ENCODE assay signal across 15 cellular contexts in genomic region chr2:158502984-158503383, GRCh38. TPM values are rescaled to one million over a fixed set of nuclear protein-coding genes. Genes with fewer than 3 reads are reported as not detected.
DNase-seq lines count a peak whose midpoint lies in the region; ATAC-seq and TF ChIP-seq lines count a peak whose summit lies in the region.
"Had no signal": no experiment of that assay in that cellular context is flagged by ENCODE, and none has a peak within 500 bp of the region (broad histone marks: within the 10 kb centered on the region; RNA-seq: fewer than 3 reads in every experiment).

No MANE protein-coding gene starts in this region.

- CTCF ChIA-PET in A673 (lab: Charles Lee) (no interaction called here), HEK293 (lab: Yijun Ruan, JAX) (no interaction called here), WTC11 (lab: Charles Lee) (no interaction called here)

- peak; percentile 25 for DNase-seq in A673 (ENCODE audit: low spot score)
- DNase-seq in WTC11 (ENCODE audit: low spot score), result no peak
- DNase-seq in fibroblast of villous mesenchyme (ENCODE audit: low read depth), result peak; percentile 89
- DNase-seq in NCI-H1048 (lab: John Stamatoyannopoulos, UW), result no peak
- no peak for DNase-seq in amygdala (lab: John Stamatoyannopoulos, UW)
- DNase-seq in activated CD8-positive, alpha-beta memory T cell treated with anti-CD3 and anti-CD28 coated beads for 24 hours, result no peak
- DNase-seq: activated CD4-positive, alpha-beta memory T cell treated with anti-CD3 and anti-CD28 coated beads, Interleukin-2, amount 10 ng/mL, durations not matched to agents 7 days and 5 days; activated effector memory CD4-positive, alpha-beta T cell treated with anti-CD3 and anti-CD28 coated beads, Interleukin-2, amount 50 U/mL, for 16 hours; caudate nucleus; DND-41; NCI-H446; upper lobe of left lung had no signal

- H3K4me1 ChIP-seq in A673 (ENCODE audit: insufficient read depth, low read length, poor library complexity, severe bottlenecking), result peaks cover 20% of the 10 kb centered on the region
- no peaks in the 10 kb centered on the region; the same call in 1 of the 2 replicates for H3K4me1 ChIP-seq in HEK293 (ENCODE audit: control insufficient read depth, insufficient read depth, low read length)

- H3K9me3 ChIP-seq in A673 (ENCODE audit: low read depth, low read length, poor library complexity, severe bottlenecking) (no peaks in the 10 kb centered on the region), HEK293 (ENCODE audit: control insufficient read depth, insufficient read depth, low read depth, low read length) (no peaks in the 10 kb centered on the region)
- H3K9me3 ChIP-seq: upper lobe of left lung had no signal

- H3K4me3 ChIP-seq in A673 (ENCODE audit: low read depth, low read length, poor library complexity, severe bottlenecking) (no peak overlapping the region), HEK293 (ENCODE audit: low read depth, low read length) (no peak overlapping the region), fibroblast of villous mesenchyme (ENCODE audit: low read depth, low read length) (no peak overlapping the region)
- H3K4me3 ChIP-seq: upper lobe of left lung had no signal

- no peak overlapping the region for H3K4me3 Mint-ChIP-seq in WTC11
- H3K4me3 Mint-ChIP-seq: activated CD4-positive, alpha-beta memory T cell treated with anti-CD3 and anti-CD28 coated beads, Interleukin-2, amount 10 ng/mL, durations not matched to agents 7 days and 5 days had no signal

- H3K27ac ChIP-seq in A673 (ENCODE audit: low read depth, low read length, poor library complexity, severe bottlenecking) (no peak overlapping the region), HEK293 (ENCODE audit: extremely low read depth, low read depth, low read length) (no peak overlapping the region)

- no peak overlapping the region for H3K27ac Mint-ChIP-seq in WTC11
- H3K27ac Mint-ChIP-seq: activated CD4-positive, alpha-beta memory T cell treated with anti-CD3 and anti-CD28 coated beads, Interleukin-2, amount 10 ng/mL, durations not matched to agents 7 days and 5 days; progenitor cell of endocrine pancreas had no signal

- H3K4me1 Mint-ChIP-seq in WTC11, result peaks cover 42% of the 10 kb centered on the region

- H3K27me3 Mint-ChIP-seq in WTC11 (ENCODE audit: low read depth), result no peaks in the 10 kb centered on the region
- H3K27me3 Mint-ChIP-seq: activated CD4-positive, alpha-beta memory T cell treated with anti-CD3 and anti-CD28 coated beads, Interleukin-2, amount 10 ng/mL, durations not matched to agents 7 days and 5 days; progenitor cell of endocrine pancreas had no signal

- intact Hi-C loops in A673 (cut with micrococcal nuclease; ENCODE audit: unreplicated experiment), result no loop called here

- ATAC-seq in WTC11 (no peak), HG02642 (IDR thresholded peaks at IDR 0.05; ENCODE audit: poor library complexity, unreplicated experiment) (no peak)

- BruUV-seq in A673 (replicated peaks; lab: Mats Ljungman, UMichigan), result no TSS peak

- no peaks in the 10 kb centered on the region for H3K27me3 ChIP-seq in A673 (replicated peaks; ENCODE audit: insufficient read depth, low read depth, low read length, poor library complexity)
- H3K27me3 ChIP-seq: upper lobe of left lung had no signal

- no peaks in the 10 kb centered on the region for H3K36me3 ChIP-seq in A673 (ENCODE audit: insufficient read depth, low read length, poor library complexity, severe bottlenecking)
- no peaks in the 10 kb centered on the region for H3K36me3 ChIP-seq in HEK293 (ENCODE audit: control insufficient read depth in 2 of 2, insufficient read depth in 1 of 2, low read length in 2 of 2)
- H3K36me3 ChIP-seq: upper lobe of left lung had no signal

- H3K9me3 Mint-ChIP-seq in WTC11, result no peaks in the 10 kb centered on the region
- H3K9me3 Mint-ChIP-seq: activated CD4-positive, alpha-beta memory T cell treated with anti-CD3 and anti-CD28 coated beads, Interleukin-2, amount 10 ng/mL, durations not matched to agents 7 days and 5 days had no signal

- TF ChIP-seq CTCF in A673 (conservative IDR thresholded peaks at IDR 0.05; ENCODE audit: low read depth, low read length) (no peak), HEK293 (tag by site-specific recombination; IDR thresholded peaks at IDR 0.05) (no peak), WTC11 (IDR thresholded peaks at IDR 0.05) (no peak), fibroblast of villous mesenchyme (IDR thresholded peaks at IDR 0.05; ENCODE audit: insufficient read depth, low read depth, low read length) (no peak)

- H3K36me3 Mint-ChIP-seq in WTC11, result no peaks in the 10 kb centered on the region

- POLR2A ChIA-PET in A673 (lab: Charles Lee; ENCODE audit: low non-redundant PET), result no interaction called here
- POLR2A ChIA-PET in HEK293 (lab: Yijun Ruan, JAX), result no interaction called here
- POLR2A ChIA-PET in WTC11 (lab: Charles Lee), result no interaction called here

TF ChIP-seq in HEK293, 187 proteins besides CTCF, POLR2A, EP300 and RAD21:
- TF ChIP-seq ZNF600 (tag by site-specific recombination; IDR thresholded peaks at IDR 0.05) (peak; percentile 83), ZNF660 (tag by site-specific recombination; IDR thresholded peaks at IDR 0.05) (no peak), KLF16 (tag by site-specific recombination; IDR thresholded peaks at IDR 0.05) (no peak), ZNF138 (tag by site-specific recombination; IDR thresholded peaks at IDR 0.05; ENCODE audit: borderline replicate concordance) (no peak), ZNF202 (tag by site-specific recombination; IDR thresholded peaks at IDR 0.05; ENCODE audit: borderline replicate concordance) (no peak), ZBTB21 (tag by site-specific recombination; IDR thresholded peaks at IDR 0.05) (no peak)
- TF ChIP-seq, protein P1, sequence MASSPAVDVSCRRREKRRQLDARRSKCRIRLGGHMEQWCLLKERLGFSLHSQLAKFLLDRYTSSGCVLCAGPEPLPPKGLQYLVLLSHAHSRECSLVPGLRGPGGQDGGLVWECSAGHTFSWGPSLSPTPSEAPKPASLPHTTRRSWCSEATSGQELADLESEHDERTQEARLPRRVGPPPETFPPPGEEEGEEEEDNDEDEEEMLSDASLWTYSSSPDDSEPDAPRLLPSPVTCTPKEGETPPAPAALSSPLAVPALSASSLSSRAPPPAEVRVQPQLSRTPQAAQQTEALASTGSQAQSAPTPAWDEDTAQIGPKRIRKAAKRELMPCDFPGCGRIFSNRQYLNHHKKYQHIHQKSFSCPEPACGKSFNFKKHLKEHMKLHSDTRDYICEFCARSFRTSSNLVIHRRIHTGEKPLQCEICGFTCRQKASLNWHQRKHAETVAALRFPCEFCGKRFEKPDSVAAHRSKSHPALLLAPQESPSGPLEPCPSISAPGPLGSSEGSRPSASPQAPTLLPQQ (tag by site-specific recombination; IDR thresholded peaks at IDR 0.05), result no peak

TF ChIP-seq in WTC11, 78 proteins besides CTCF, POLR2A, EP300 and RAD21:
- TF ChIP-seq GABPB1 (CRISPR knock-in tag; IDR thresholded peaks at IDR 0.05) (0 out of 2 replicates have a peak, but pooled peaks have one; percentile 26), ZNF219 (CRISPR knock-in tag; IDR thresholded peaks at IDR 0.05; ENCODE audit: borderline replicate concordance) (no peak)
TF ChIP-seq in WTC11: peak in this region for 1.

RNA-seq across cellular contexts. Expression of gene PKP4, which starts 46.2 kb away (rescaled TPM):
- total RNA-seq in A673 (2021), result 67.7 and 79.3 TPM in 2 replicates
- total RNA-seq in WTC11 (2021), result 66.3 to 78.9 TPM (median 69.3 TPM) in 3 replicates
- 29.3 and 62.2 TPM in 2 replicates for total RNA-seq in fibroblast of villous mesenchyme

RNA-seq across cellular contexts. Expression of gene CCDC148, which starts 46.4 kb away (rescaled TPM):
- total RNA-seq in A673 (2021) (0.90 and 0.92 TPM in 2 replicates), WTC11 (2021) (1.7 to 2.1 TPM (median 1.9 TPM) in 3 replicates), fibroblast of villous mesenchyme (0.32 and 2.6 TPM in 2 replicates)
- total RNA-seq: activated CD4-positive, alpha-beta memory T cell treated with anti-CD3 and anti-CD28 coated beads, Interleukin-2, amount 10 ng/mL, durations not matched to agents 7 days and 5 days had no signal

Comparison
In these comparisons a context has a peak if more than half of its experiments do, and no peak if none do; other contexts are left out.
1. DNase-seq: peak in A673 (single experiment) and fibroblast of villous mesenchyme (single experiment); none in WTC11 (single experiment), NCI-H1048 (single experiment), amygdala (0 of 56) and activated CD8-positive, alpha-beta memory T cell treated with anti-CD3 and anti-CD28 coated beads for 24 hours (single experiment).